ENCODE assay signal across 14 cellular contexts in the genomic region with DNA sequence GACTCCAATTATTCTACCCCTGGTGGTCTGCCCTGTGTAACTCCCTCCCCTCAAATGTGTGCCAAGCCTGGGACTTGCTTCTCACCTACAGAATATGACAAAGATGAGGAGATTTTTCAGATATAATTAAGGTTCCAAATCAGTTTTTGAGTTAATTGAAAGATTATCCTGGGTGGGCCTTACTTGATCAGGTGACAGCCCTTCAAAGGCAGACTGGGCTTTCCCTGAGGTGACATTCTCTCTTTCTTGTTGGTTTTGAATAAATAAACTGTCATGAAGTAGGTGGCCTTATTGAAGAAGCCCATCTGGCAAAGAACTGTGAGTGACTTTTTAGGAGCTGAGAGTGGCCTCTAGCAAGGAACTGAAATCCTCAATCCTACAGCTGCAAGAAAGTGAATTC.
DNase-seq lines count a peak whose midpoint lies in the region; ATAC-seq and TF ChIP-seq lines count a peak whose summit lies in the region.
"Had no signal": no experiment of that assay in that cellular context is flagged by ENCODE, and none has a peak within 500 bp of the region (broad histone marks: within the 10 kb centered on the region; RNA-seq: fewer than 3 reads in every experiment).

No MANE protein-coding gene starts in this region.

- H3K4me3 ChIP-seq in GM12865 (ENCODE audit: low read depth, low read length) (no peak overlapping the region), thyroid gland (replicated peaks in 1 of 3) (no peak overlapping the region), ascending aorta (no peak overlapping the region)
- H3K4me3 ChIP-seq: dorsolateral prefrontal cortex, transverse colon had no signal

- H3K9me3 Mint-ChIP-seq in activated naive CD8-positive, alpha-beta T cell (ENCODE audit: low read depth): peaks cover 4% of the 10 kb centered on the region

- TF ChIP-seq POLR2A in thyroid gland (IDR thresholded peaks at IDR 0.05): no peak

- H3K36me3 ChIP-seq in thyroid gland (no peaks in the 10 kb centered on the region), ascending aorta (no peaks in the 10 kb centered on the region)
- H3K36me3 ChIP-seq: transverse colon had no signal

- peaks cover 47% of the 10 kb centered on the region for H3K4me1 Mint-ChIP-seq in activated naive CD8-positive, alpha-beta T cell (ENCODE audit: low read depth)

- TF ChIP-seq CTCF in GM12865 (IDR thresholded peaks at IDR 0.05; ENCODE audit: insufficient read depth, low read depth, low read length, missing control alignments) (no peak), thyroid gland (IDR thresholded peaks at IDR 0.05) (no peak), ascending aorta (IDR thresholded peaks at IDR 0.05) (no peak)

- peaks cover 3% of the 10 kb centered on the region for H3K36me3 Mint-ChIP-seq in activated naive CD8-positive, alpha-beta T cell

- intact Hi-C loops in thyroid gland (cut with DNase I): no loop called here
- intact Hi-C loops in ascending aorta (cut with DNase I): no loop called here

- no peaks in the 10 kb centered on the region for H3K4me1 ChIP-seq in thyroid gland
- no peaks in the 10 kb centered on the region for H3K4me1 ChIP-seq in ascending aorta
- H3K4me1 ChIP-seq: transverse colon had no signal

- H3K4me3 Mint-ChIP-seq in activated naive CD8-positive, alpha-beta T cell: peak overlapping the region; percentile 89

- H3K27ac Mint-ChIP-seq in activated naive CD8-positive, alpha-beta T cell: peak overlapping the region; percentile 96

- H3K9me3 ChIP-seq in thyroid gland (no peaks in the 10 kb centered on the region), ascending aorta (no peaks in the 10 kb centered on the region)
- H3K9me3 ChIP-seq: transverse colon had no signal

- H3K27me3 Mint-ChIP-seq in activated naive CD8-positive, alpha-beta T cell: no peaks in the 10 kb centered on the region

- peak; percentile 23 for DNase-seq in GM12865 (ENCODE audit: low read depth)
- DNase-seq in NCI-H748 treated with DMSO at 0.1 percent for 48 hours (lab: John Stamatoyannopoulos, UW): no peak
- no peak for DNase-seq in thyroid gland
- no peak for DNase-seq in ascending aorta (ENCODE audit: low spot score in 2 of 2)
- no peak for DNase-seq in T-helper 9 cell
- DNase-seq: dorsolateral prefrontal cortex, GF-D8, H7, NCI-H2171 had no signal

- H3K27me3 ChIP-seq in thyroid gland: no peaks in the 10 kb centered on the region
- H3K27me3 ChIP-seq in ascending aorta: no peaks in the 10 kb centered on the region
- H3K27me3 ChIP-seq: dorsolateral prefrontal cortex, transverse colon had no signal

- H3K27ac ChIP-seq in thyroid gland (no peak overlapping the region), ascending aorta (no peak overlapping the region)
- H3K27ac ChIP-seq: RWPE1, transverse colon had no signal

- peak; percentile 6 for ATAC-seq in GM19395 (IDR thresholded peaks at IDR 0.05; ENCODE audit: unreplicated experiment)
- peak; percentile 16 for ATAC-seq in HG03175 (IDR thresholded peaks at IDR 0.05; ENCODE audit: unreplicated experiment)
